ENCODE assay signal across 24 cellular contexts in the genomic region with DNA sequence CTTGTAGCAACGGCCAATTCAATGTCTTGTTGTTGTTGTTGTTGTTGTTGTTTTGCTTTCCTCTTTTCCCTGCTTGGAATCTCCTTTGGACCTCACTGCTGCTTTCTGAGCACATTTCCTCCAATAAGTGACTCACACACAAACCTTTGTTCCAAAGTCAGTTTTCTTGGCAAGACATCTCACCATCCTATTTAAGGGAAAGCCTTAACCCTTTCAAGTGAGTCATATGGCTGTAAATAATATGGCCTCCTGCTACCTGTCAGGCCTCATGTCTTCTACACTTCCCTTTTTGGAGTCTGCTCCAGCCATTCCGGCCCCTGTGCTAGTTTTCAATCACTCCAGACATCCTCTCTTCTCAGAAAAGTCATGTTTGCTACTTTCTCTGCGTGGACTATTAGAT.
DNase-seq lines count a peak whose midpoint lies in the region; ATAC-seq and TF ChIP-seq lines count a peak whose summit lies in the region.
"Had no signal": no experiment of that assay in that cellular context is flagged by ENCODE, and none has a peak within 500 bp of the region (broad histone marks: within the 10 kb centered on the region; RNA-seq: fewer than 3 reads in every experiment).

No MANE protein-coding gene starts in this region.

- no peaks in the 10 kb centered on the region for H3K36me3 ChIP-seq in PC-3 (ENCODE audit: low read depth, low read length)
- H3K36me3 ChIP-seq in body of pancreas (replicated peaks in 1 of 2; ENCODE audit: insufficient read depth in 1 of 2, low read depth in 2 of 2): no peaks in the 10 kb centered on the region
- H3K36me3 ChIP-seq: esophagus squamous epithelium, left lung, sigmoid colon had no signal

- H3K79me2 ChIP-seq in PC-3 (ENCODE audit: low read length): no peaks in the 10 kb centered on the region
- H3K79me2 ChIP-seq: parathyroid adenoma had no signal

- H4K20me1 ChIP-seq in PC-3 (ENCODE audit: low read length): no peaks in the 10 kb centered on the region

- H3K4me2 ChIP-seq in PC-3 (ENCODE audit: low read length): no peak overlapping the region

- no peak overlapping the region for H3K9ac ChIP-seq in PC-3 (ENCODE audit: low read length)
- H3K9ac ChIP-seq: parathyroid adenoma had no signal

- CTCF ChIA-PET in PC-3 (lab: Charles Lee): no interaction called here

- no peaks in the 10 kb centered on the region for H3F3A ChIP-seq in PC-3 (ENCODE audit: low read length, unreplicated experiment)

- H3K27ac ChIP-seq in PC-3 (ENCODE audit: low read length) (no peak overlapping the region), body of pancreas (no peak overlapping the region)
- H3K27ac ChIP-seq: esophagus squamous epithelium, left lung, parathyroid adenoma, sigmoid colon had no signal

- H3K9me2 ChIP-seq in PC-3 (replicated peaks; ENCODE audit: low read length): no peaks in the 10 kb centered on the region

- POLR2A ChIA-PET in PC-3 (lab: Charles Lee; ENCODE audit: unreplicated experiment): no interaction called here

- ATAC-seq in PC-3: peak; percentile 85
- ATAC-seq in body of pancreas: no peak
- ATAC-seq: activated T-cell treated with anti-CD3 and anti-CD28 coated beads, Interleukin-2, amount 50 U/mL, for 72 hours; left lung had no signal

- H3K27me3 ChIP-seq in PC-3 (ENCODE audit: low read length) (no peaks in the 10 kb centered on the region), body of pancreas (no peaks in the 10 kb centered on the region)
- H3K27me3 ChIP-seq: esophagus squamous epithelium, left lung, sigmoid colon had no signal

- TF ChIP-seq CTCF in PC-3 (conservative IDR thresholded peaks at IDR 0.05; ENCODE audit: low read depth, low read length) (no peak), cardiac fibroblast (IDR thresholded peaks at IDR 0.05; ENCODE audit: low read depth, low read length) (no peak), body of pancreas (IDR thresholded peaks at IDR 0.05) (no peak)

- DNase-seq in COLO829 (ENCODE audit: low spot score): peak; percentile 30
- DNase-seq in PC-3: peak; percentile 80
- DNase-seq in cardiac fibroblast (ENCODE audit: low read depth in 2 of 2): peak; percentile 54 to 63
- peak; percentile 14 for DNase-seq in iris pigment epithelial cell (ENCODE audit: low read depth)
- no peak for DNase-seq in DMS53 treated with DMSO at 0.1 percent for 48 hours (lab: John Stamatoyannopoulos, UW; ENCODE audit: unreplicated experiment)
- no peak for DNase-seq in NCI-H524 treated with DMSO at 0.1 percent for 48 hours (lab: John Stamatoyannopoulos, UW)
- no peak for DNase-seq in body of pancreas
- DNase-seq in GF-D8 (lab: John Stamatoyannopoulos, UW): no peak
- DNase-seq: activated naive CD4-positive, alpha-beta T cell treated with anti-CD3 and anti-CD28 coated beads for 36 hours; activated T-cell treated with anti-CD3 and anti-CD28 coated beads, Interleukin-2, amount 50 U/mL, for 72 hours; amygdala; COR-L47; DND-41; effector CD8-positive, alpha-beta T cell; esophagus squamous epithelium; KBM-7; left lung; MV-4-11; NCI-H1694; NCI-H2171 treated with DMSO at 0.1 percent for 48 hours; NCI-H526 treated with DMSO at 0.1 percent for 48 hours; nephron progenitor cell; sigmoid colon had no signal

- H3K4me3 ChIP-seq in PC-3 (ENCODE audit: low read length): no peak overlapping the region
- H3K4me3 ChIP-seq in cardiac fibroblast (replicated peaks in 1 of 2; ENCODE audit: low read depth in 2 of 2, low read length in 2 of 2): no peak overlapping the region
- H3K4me3 ChIP-seq in body of pancreas: no peak overlapping the region
- H3K4me3 ChIP-seq: esophagus squamous epithelium, left lung, sigmoid colon had no signal

- H3K9me3 ChIP-seq in PC-3 (ENCODE audit: low read length) (no peaks in the 10 kb centered on the region), body of pancreas (no peaks in the 10 kb centered on the region)
- H3K9me3 ChIP-seq: esophagus squamous epithelium, left lung, sigmoid colon had no signal

- H2AFZ ChIP-seq in PC-3 (ENCODE audit: low read length): no peak overlapping the region
- H2AFZ ChIP-seq: parathyroid adenoma had no signal

- no peak for TF ChIP-seq POLR2A in body of pancreas (IDR thresholded peaks at IDR 0.05)

- H3K4me1 ChIP-seq in PC-3 (ENCODE audit: insufficient read depth, low read length) (peaks cover 11% of the 10 kb centered on the region), body of pancreas (no peaks in the 10 kb centered on the region)
- H3K4me1 ChIP-seq: esophagus squamous epithelium, left lung, parathyroid adenoma, sigmoid colon had no signal

- WGBS in body of pancreas, 2 donors: 35 to 47% methylated on average over 3 of the region's 3 CpGs

- intact Hi-C loops in PC-3 (cut with micrococcal nuclease) (no loop called here), body of pancreas (cut with DNase I) (no loop called here)

- BruUV-seq in PC-3 (replicated peaks; lab: Mats Ljungman, UMichigan): no TSS peak

Comparison
In these comparisons a context has a peak if more than half of its experiments do, and no peak if none do; other contexts are left out.
1. DNase-seq: peak in COLO829 (single experiment), PC-3 (single experiment), cardiac fibroblast (2 of 2) and iris pigment epithelial cell (single experiment); none in DMS53 treated with DMSO at 0.1 percent for 48 hours (single experiment), NCI-H524 treated with DMSO at 0.1 percent for 48 hours (single experiment), body of pancreas (0 of 4) and GF-D8 (single experiment).